ENCODE assay signal across 1 cellular context in genomic region chr20:33650111-33650752, GRCh38.
TF ChIP-seq lines count a peak whose summit lies in the region.

No MANE protein-coding gene starts in this region.

TF ChIP-seq in HepG2, 621 proteins besides CTCF, POLR2A, EP300 and RAD21 (continues in another document):
- TF ChIP-seq XRCC5 (optimal IDR thresholded peaks at IDR 0.05; ENCODE audit: low read length) (no peak), EZH2 (conservative IDR thresholded peaks at IDR 0.05; ENCODE audit: low read depth, low read length) (no peak), SP1 (IDR thresholded peaks at IDR 0.05) (no peak), SP1 (CRISPR knock-in tag; IDR thresholded peaks at IDR 0.05) (no peak), NR0B2 (CRISPR knock-in tag; IDR thresholded peaks at IDR 0.05) (peak; percentile 52; the same call in 1 of the 2 replicates), HMG20B (CRISPR knock-in tag; conservative IDR thresholded peaks at IDR 0.05) (no peak), ZNF143 (CRISPR knock-in tag; IDR thresholded peaks at IDR 0.05) (no peak), POLR2AphosphoS5 (IDR thresholded peaks at IDR 0.05; ENCODE audit: low read depth, low read length) (no peak; the same call in 1 of the 2 replicates), MEF2D (CRISPR knock-in tag; IDR thresholded peaks at IDR 0.05) (no peak), KDM5B (CRISPR knock-in tag; IDR thresholded peaks at IDR 0.05; ENCODE audit: borderline replicate concordance) (0 out of 2 replicates have a peak, but pooled peaks have one; percentile 53), HOXA7 (CRISPR knock-in tag; IDR thresholded peaks at IDR 0.05) (no peak), MTF2 (CRISPR knock-in tag; IDR thresholded peaks at IDR 0.05; ENCODE audit: borderline replicate concordance) (no peak), ZKSCAN1 (IDR thresholded peaks at IDR 0.05; ENCODE audit: low read length) (no peak), ZMYM3 (CRISPR knock-in tag; IDR thresholded peaks at IDR 0.05) (no peak), POLR2G (IDR thresholded peaks at IDR 0.05; ENCODE audit: low read depth, low read length) (peak; percentile 59; the same call in 1 of the 2 replicates), ZFYVE20 (CRISPR knock-in tag; IDR thresholded peaks at IDR 0.05; ENCODE audit: borderline replicate concordance, low read depth) (no peak), ZNF619 (CRISPR knock-in tag; IDR thresholded peaks at IDR 0.05) (no peak), ZNF318 (CRISPR knock-in tag; IDR thresholded peaks at IDR 0.05) (peak; percentile 57; the same call in 1 of the 2 replicates), NFE2L1 (CRISPR knock-in tag; IDR thresholded peaks at IDR 0.05; ENCODE audit: borderline replicate concordance) (no peak), ZBTB37 (CRISPR knock-in tag; IDR thresholded peaks at IDR 0.05) (no peak), ZNF441 (CRISPR knock-in tag; IDR thresholded peaks at IDR 0.05; ENCODE audit: borderline replicate concordance) (no peak), ZNF556 (CRISPR knock-in tag; IDR thresholded peaks at IDR 0.05; ENCODE audit: borderline replicate concordance) (no peak), PATZ1 (CRISPR knock-in tag; IDR thresholded peaks at IDR 0.05) (no peak), ARID2 (CRISPR knock-in tag; IDR thresholded peaks at IDR 0.05; ENCODE audit: borderline replicate concordance) (no peak), JUNB (CRISPR knock-in tag; IDR thresholded peaks at IDR 0.05; ENCODE audit: borderline replicate concordance) (no peak), ZSCAN31 (CRISPR knock-in tag; IDR thresholded peaks at IDR 0.05; ENCODE audit: low read depth) (0 out of 2 replicates have a peak, but pooled peaks have one; percentile 43), ZNF687 (CRISPR knock-in tag; IDR thresholded peaks at IDR 0.05) (0 out of 2 replicates have a peak, but pooled peaks have one; percentile 26), HBP1 (CRISPR knock-in tag; IDR thresholded peaks at IDR 0.05; ENCODE audit: low read depth) (no peak), ZNF713 (CRISPR knock-in tag; IDR thresholded peaks at IDR 0.05) (no peak), ATF3 (CRISPR knock-in tag; IDR thresholded peaks at IDR 0.05) (no peak)
- TF ChIP-seq, protein P1, sequence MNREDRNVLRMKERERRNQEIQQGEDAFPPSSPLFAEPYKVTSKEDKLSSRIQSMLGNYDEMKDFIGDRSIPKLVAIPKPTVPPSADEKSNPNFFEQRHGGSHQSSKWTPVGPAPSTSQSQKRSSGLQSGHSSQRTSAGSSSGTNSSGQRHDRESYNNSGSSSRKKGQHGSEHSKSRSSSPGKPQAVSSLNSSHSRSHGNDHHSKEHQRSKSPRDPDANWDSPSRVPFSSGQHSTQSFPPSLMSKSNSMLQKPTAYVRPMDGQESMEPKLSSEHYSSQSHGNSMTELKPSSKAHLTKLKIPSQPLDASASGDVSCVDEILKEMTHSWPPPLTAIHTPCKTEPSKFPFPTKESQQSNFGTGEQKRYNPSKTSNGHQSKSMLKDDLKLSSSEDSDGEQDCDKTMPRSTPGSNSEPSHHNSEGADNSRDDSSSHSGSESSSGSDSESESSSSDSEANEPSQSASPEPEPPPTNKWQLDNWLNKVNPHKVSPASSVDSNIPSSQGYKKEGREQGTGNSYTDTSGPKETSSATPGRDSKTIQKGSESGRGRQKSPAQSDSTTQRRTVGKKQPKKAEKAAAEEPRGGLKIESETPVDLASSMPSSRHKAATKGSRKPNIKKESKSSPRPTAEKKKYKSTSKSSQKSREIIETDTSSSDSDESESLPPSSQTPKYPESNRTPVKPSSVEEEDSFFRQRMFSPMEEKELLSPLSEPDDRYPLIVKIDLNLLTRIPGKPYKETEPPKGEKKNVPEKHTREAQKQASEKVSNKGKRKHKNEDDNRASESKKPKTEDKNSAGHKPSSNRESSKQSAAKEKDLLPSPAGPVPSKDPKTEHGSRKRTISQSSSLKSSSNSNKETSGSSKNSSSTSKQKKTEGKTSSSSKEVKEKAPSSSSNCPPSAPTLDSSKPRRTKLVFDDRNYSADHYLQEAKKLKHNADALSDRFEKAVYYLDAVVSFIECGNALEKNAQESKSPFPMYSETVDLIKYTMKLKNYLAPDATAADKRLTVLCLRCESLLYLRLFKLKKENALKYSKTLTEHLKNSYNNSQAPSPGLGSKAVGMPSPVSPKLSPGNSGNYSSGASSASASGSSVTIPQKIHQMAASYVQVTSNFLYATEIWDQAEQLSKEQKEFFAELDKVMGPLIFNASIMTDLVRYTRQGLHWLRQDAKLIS (CRISPR knock-in tag; IDR thresholded peaks at IDR 0.05), result no peak
- TF ChIP-seq, protein P2, sequence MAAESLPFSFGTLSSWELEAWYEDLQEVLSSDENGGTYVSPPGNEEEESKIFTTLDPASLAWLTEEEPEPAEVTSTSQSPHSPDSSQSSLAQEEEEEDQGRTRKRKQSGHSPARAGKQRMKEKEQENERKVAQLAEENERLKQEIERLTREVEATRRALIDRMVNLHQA (CRISPR knock-in tag; IDR thresholded peaks at IDR 0.05), result no peak
- TF ChIP-seq, protein P3, sequence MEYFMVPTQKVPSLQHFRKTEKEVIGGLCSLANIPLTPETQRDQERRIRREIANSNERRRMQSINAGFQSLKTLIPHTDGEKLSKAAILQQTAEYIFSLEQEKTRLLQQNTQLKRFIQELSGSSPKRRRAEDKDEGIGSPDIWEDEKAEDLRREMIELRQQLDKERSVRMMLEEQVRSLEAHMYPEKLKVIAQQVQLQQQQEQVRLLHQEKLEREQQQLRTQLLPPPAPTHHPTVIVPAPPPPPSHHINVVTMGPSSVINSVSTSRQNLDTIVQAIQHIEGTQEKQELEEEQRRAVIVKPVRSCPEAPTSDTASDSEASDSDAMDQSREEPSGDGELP (IDR thresholded peaks at IDR 0.05; ENCODE audit: borderline replicate concordance, low read depth), result no peak
